In genomic region chr2:231297108-231297908, GRCh38 we compare ENCODE assay signal across 8 cellular contexts.
DNase-seq lines count a peak whose midpoint lies in the region; ATAC-seq and TF ChIP-seq lines count a peak whose summit lies in the region.

No MANE protein-coding gene starts in this region.

- no peak overlapping the region for H3K27ac Mint-ChIP-seq in activated T-helper 17 cell treated with anti-CD3 and anti-CD28 coated beads, Interleukin-2, amount 50 U/mL, for 72 hours

- DNase-seq in Peyer's patch, result peak; percentile 50 to 80 (median 75)
- DNase-seq in cerebellum (ENCODE audit: low spot score), result peak; percentile 58
- DNase-seq in left lobe of liver (ENCODE audit: low spot score), result peak; percentile 53
- DNase-seq in stomach, result peak; percentile 69

- intact Hi-C loops in stomach (cut with DNase I; ENCODE audit: low total_unique reads), result loop anchor here (5.0 kb wide), 2 partner anchors 100 to 115 kb away; partner anchors contain the start of gene B3GNT7

- no peak for TF ChIP-seq EP300 in stomach (IDR thresholded peaks at IDR 0.05)

- peaks cover 3% of the 10 kb centered on the region for H3K27me3 Mint-ChIP-seq in activated T-helper 17 cell treated with anti-CD3 and anti-CD28 coated beads, Interleukin-2, amount 50 U/mL, for 72 hours

- no peaks in the 10 kb centered on the region for H3K27me3 ChIP-seq in Peyer's patch
- no peaks in the 10 kb centered on the region for H3K27me3 ChIP-seq in stomach

- no peaks in the 10 kb centered on the region for H3K36me3 ChIP-seq in Peyer's patch
- H3K36me3 ChIP-seq in stomach, result peaks cover 0 to 50% (median 23%) of the 10 kb centered on the region in 4 donors

- H3K36me3 Mint-ChIP-seq in activated T-helper 17 cell treated with anti-CD3 and anti-CD28 coated beads, Interleukin-2, amount 50 U/mL, for 72 hours (ENCODE audit: low read depth), result no peaks in the 10 kb centered on the region

- H3K27ac ChIP-seq in C4-2B, result no peak overlapping the region
- H3K27ac ChIP-seq in Peyer's patch, result no peak overlapping the region
- H3K27ac ChIP-seq in stomach, result peak overlapping the region; percentile 3 to 75 (median 48)

- WGBS in stomach, 5 donors, result 34 to 44% (median 36%) methylated on average over 12 of the region's 12 CpGs

- peaks cover 0 to 21% (median 0%) of the 10 kb centered on the region in 4 donors for H3K4me1 ChIP-seq in Peyer's patch
- H3K4me1 ChIP-seq in stomach, result peaks cover 11 to 45% (median 18%) of the 10 kb centered on the region in 4 donors

- H3K9me3 ChIP-seq in Peyer's patch (no peaks in the 10 kb centered on the region), stomach (no peaks in the 10 kb centered on the region)

- TF ChIP-seq POLR2A in Peyer's patch (IDR thresholded peaks at IDR 0.05) (no peak), stomach (IDR thresholded peaks at IDR 0.05) (no peak)

- H3K4me3 ChIP-seq in Peyer's patch, result no peak overlapping the region
- no peak overlapping the region for H3K4me3 ChIP-seq in stomach

- ATAC-seq in GM18520 (IDR thresholded peaks at IDR 0.05; ENCODE audit: unreplicated experiment), result peak; percentile 58
- peak; percentile 60 for ATAC-seq in HG03354 (IDR thresholded peaks at IDR 0.05; ENCODE audit: poor library complexity, severe bottlenecking, unreplicated experiment)
- peak; percentile 97 for ATAC-seq in left lobe of liver
- ATAC-seq in activated T-helper 17 cell treated with anti-CD3 and anti-CD28 coated beads, Interleukin-2, amount 50 U/mL, for 72 hours (replicated peaks), result no peak

- H3K9me3 Mint-ChIP-seq in activated T-helper 17 cell treated with anti-CD3 and anti-CD28 coated beads, Interleukin-2, amount 50 U/mL, for 72 hours, result no peaks in the 10 kb centered on the region

- no peaks in the 10 kb centered on the region for H3K4me1 Mint-ChIP-seq in activated T-helper 17 cell treated with anti-CD3 and anti-CD28 coated beads, Interleukin-2, amount 50 U/mL, for 72 hours

- TF ChIP-seq CTCF in C4-2B (conservative IDR thresholded peaks at IDR 0.05), result peak; percentile 80
- peak; percentile 42 to 86 (median 70) for TF ChIP-seq CTCF in Peyer's patch (IDR thresholded peaks at IDR 0.05)
- peak in 5 of 7 experiments; percentile 63 to 67 (median 66) for TF ChIP-seq CTCF in stomach (IDR thresholded peaks at IDR 0.05)

- no peak overlapping the region for H3K4me3 Mint-ChIP-seq in activated T-helper 17 cell treated with anti-CD3 and anti-CD28 coated beads, Interleukin-2, amount 50 U/mL, for 72 hours

Comparison
In these comparisons a context has a peak if more than half of its experiments do, and no peak if none do; other contexts are left out.
1. H3K27ac ChIP-seq: peak in stomach (5 of 5); none in C4-2B (single experiment) and Peyer's patch (0 of 4).
2. Peak in every context shown above with its lines, with median percentiles within 50 percentile points of each other: CTCF ChIP-seq and DNase-seq.